Comparison of ENCODE assay signal across 9 cellular contexts in the genomic region with DNA sequence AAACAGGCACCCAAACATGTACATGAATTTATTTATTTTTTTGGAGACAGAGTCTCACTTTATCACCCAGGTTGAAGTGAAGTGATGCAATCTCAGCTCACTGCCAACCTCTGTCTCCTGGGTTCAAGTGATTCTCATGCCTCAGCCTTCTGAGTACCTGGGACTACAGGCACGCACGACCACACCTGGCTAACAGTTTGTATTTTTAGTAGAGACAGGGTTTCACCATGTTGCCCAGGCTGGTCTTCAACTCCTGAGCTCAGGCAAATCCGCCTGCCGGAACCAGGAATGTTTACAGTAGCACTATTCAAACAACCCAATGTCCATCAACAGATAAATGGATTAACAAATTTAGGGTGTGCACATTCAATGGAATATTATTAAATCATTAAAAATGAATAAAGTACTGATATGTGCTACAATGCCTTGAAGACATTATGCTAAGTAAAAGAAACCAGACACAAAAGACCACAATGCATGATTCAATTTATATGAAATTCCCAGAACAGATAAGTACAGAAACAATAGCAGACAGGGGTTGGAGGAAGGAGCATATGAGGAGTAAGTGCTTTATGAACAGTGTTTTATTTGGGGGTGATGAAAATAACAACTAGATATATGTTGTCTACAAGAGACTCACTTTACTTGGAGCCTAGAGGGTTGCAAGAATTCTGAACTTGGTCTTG. TPM values are rescaled to one million over a fixed set of nuclear protein-coding genes. Genes with fewer than 3 reads are reported as not detected.
DNase-seq lines count a peak whose midpoint lies in the region; ATAC-seq and TF ChIP-seq lines count a peak whose summit lies in the region.
"Had no signal": no experiment of that assay in that cellular context is flagged by ENCODE, and none has a peak within 500 bp of the region (broad histone marks: within the 10 kb centered on the region; RNA-seq: fewer than 3 reads in every experiment).

No MANE protein-coding gene starts in this region.

- no peaks in the 10 kb centered on the region for H3K27me3 ChIP-seq in dorsolateral prefrontal cortex
- H3K27me3 ChIP-seq in neuron (ENCODE audit: insufficient read depth, low read length), result no peaks in the 10 kb centered on the region

- intact Hi-C loops in dorsolateral prefrontal cortex (cut with DNase I), result loop anchor here (2.0 to 5.0 kb wide), 4 partner anchors 47 to 172 kb away; partner anchors contain the start of gene MAPK6 (in 2 of the 2)

- H3K27ac ChIP-seq in dorsolateral prefrontal cortex, result no peak overlapping the region

- peaks cover 15% of the 10 kb centered on the region for H3K36me3 ChIP-seq in neuron (ENCODE audit: insufficient read depth, low read length)

- no peak for ATAC-seq in activated CD4-positive, CD25-positive, alpha-beta regulatory T cell treated with anti-CD3 and anti-CD28 coated beads, Interleukin-2, amount 50 U/mL, for 24 hours

- H3K4me1 ChIP-seq in neuron (ENCODE audit: insufficient read depth, low read length), result peaks cover 3% of the 10 kb centered on the region

- H3K4me3 ChIP-seq in dorsolateral prefrontal cortex (peak overlapping the region in 57 of 59 donors; percentile 57 to 99 (median 92)), neuron (ENCODE audit: low read length) (peak overlapping the region; percentile 63)

- H2AFZ ChIP-seq in neuron (ENCODE audit: low read depth, low read length), result no peak overlapping the region

- DNase-seq in EH (ENCODE audit: low read depth) (peak; percentile 14), NCI-H526 treated with DMSO at 0.1 percent for 48 hours (lab: John Stamatoyannopoulos, UW) (peak; percentile 1), dorsolateral prefrontal cortex (no peak), SIG-M5 (lab: John Stamatoyannopoulos, UW) (no peak), DMS 273 (lab: John Stamatoyannopoulos, UW; ENCODE audit: unreplicated experiment) (no peak), DMS153 treated with DMSO at 0.1 percent for 48 hours (lab: John Stamatoyannopoulos, UW; ENCODE audit: unreplicated experiment) (no peak)
- DNase-seq: stimulated activated CD4-positive, alpha-beta T cell treated with anti-CD3 and anti-CD28 coated beads, Interleukin-4, amount 100 ng/mL, for 24 hours had no signal

- TF ChIP-seq CTCF in dorsolateral prefrontal cortex (IDR thresholded peaks at IDR 0.05 in 54 of 56, conservative IDR thresholded peaks at IDR 0.05 in 2 of 56; ENCODE audit: low read depth in 1 of 56, partially characterized antibody in 56 of 56), result no peak

- H3K9me3 ChIP-seq in neuron (ENCODE audit: low read length), result peaks cover 6% of the 10 kb centered on the region

RNA-seq across cellular contexts. Expression of gene LEO1, which starts 1.3 kb away (rescaled TPM):
- 10 to 100 TPM; 14.3 to 35.5 (median 23.9) TPM for total RNA-seq in dorsolateral prefrontal cortex

RNA-seq across cellular contexts. Expression of gene MAPK6, which starts 48.7 kb away (rescaled TPM):
- total RNA-seq in dorsolateral prefrontal cortex, result 10 to 100 TPM; 35.9 to 84.3 (median 57.8) TPM

Comparison
In these comparisons a context has a peak if more than half of its experiments do, and no peak if none do; other contexts are left out.
1. DNase-seq: peak in EH (single experiment) and NCI-H526 treated with DMSO at 0.1 percent for 48 hours (single experiment); none in dorsolateral prefrontal cortex (0 of 10), SIG-M5 (single experiment), DMS 273 (single experiment) and DMS153 treated with DMSO at 0.1 percent for 48 hours (single experiment).